Comparison of ENCODE assay signal across 20 cellular contexts in genomic region chr3:61414456-61414855, GRCh38.
DNase-seq lines count a peak whose midpoint lies in the region; ATAC-seq, FAIRE-seq and TF ChIP-seq lines count a peak whose summit lies in the region.
"Had no signal": no experiment of that assay in that cellular context is flagged by ENCODE, and none has a peak within 500 bp of the region (broad histone marks: within the 10 kb centered on the region; RNA-seq: fewer than 3 reads in every experiment).

No MANE protein-coding gene starts in this region.

- intact Hi-C loops in breast epithelium (cut with DNase I; ENCODE audit: low total_unique reads) = no loop called here

- no peak overlapping the region for H3K4me3 Mint-ChIP-seq in stimulated activated effector memory CD8-positive, alpha-beta T cell treated with anti-CD3 and anti-CD28 coated beads, Interleukin-12 subunit alpha, Interleukin-12 subunit beta, amount 100 ng/mL, for 72 hours
- H3K4me3 Mint-ChIP-seq: CD4-positive, alpha-beta T cell had no signal

- no peak for DNase-seq in GM12892 (ENCODE audit: insufficient read length)
- peak; percentile 23 for DNase-seq in GM19240 (ENCODE audit: insufficient read length, low spot score)
- no peak for DNase-seq in DMS 273 (lab: John Stamatoyannopoulos, UW; ENCODE audit: unreplicated experiment)
- no peak for DNase-seq in stimulated activated effector memory CD8-positive, alpha-beta T cell treated with anti-CD3 and anti-CD28 coated beads, Interleukin-12 subunit alpha, Interleukin-12 subunit beta, amount 100 ng/mL, for 72 hours (ENCODE audit: low spot score in 2 of 2)
- DNase-seq in breast epithelium (ENCODE audit: low spot score in 2 of 2) = no peak
- DNase-seq in SW 1271 (lab: John Stamatoyannopoulos, UW) = no peak
- DNase-seq: CD4-positive, alpha-beta T cell; dorsolateral prefrontal cortex; HCEC 1CT; hypothalamus; NCI-H1436; ovary; SK-N-SH; stimulated activated naive CD8-positive, alpha-beta T cell treated with anti-CD3 and anti-CD28 coated beads, Interleukin-15, Interleukin-2, amounts not matched to agents 100 U/mL and 50 U/mL, for 24 hours; uterus had no signal

- H3K36me3 ChIP-seq in breast epithelium = no peaks in the 10 kb centered on the region
- H3K36me3 ChIP-seq: ovary, uterus had no signal

- no peak overlapping the region for H3K27ac Mint-ChIP-seq in stimulated activated effector memory CD8-positive, alpha-beta T cell treated with anti-CD3 and anti-CD28 coated beads, Interleukin-12 subunit alpha, Interleukin-12 subunit beta, amount 100 ng/mL, for 72 hours
- H3K27ac Mint-ChIP-seq: CD4-positive, alpha-beta T cell had no signal

- TF ChIP-seq POLR2A in GM12892 (IDR thresholded peaks at IDR 0.05; ENCODE audit: low read depth, low read length) (no peak), breast epithelium (IDR thresholded peaks at IDR 0.05) (no peak)

- no peak for TF ChIP-seq CTCF in breast epithelium (IDR thresholded peaks at IDR 0.05)

- ATAC-seq in GM21786 (IDR thresholded peaks at IDR 0.05; ENCODE audit: unreplicated experiment) = peak; percentile 66
- ATAC-seq in HG03342 (IDR thresholded peaks at IDR 0.05; ENCODE audit: unreplicated experiment) = peak; percentile 71
- ATAC-seq in stimulated activated effector memory CD8-positive, alpha-beta T cell treated with anti-CD3 and anti-CD28 coated beads, Interleukin-12 subunit alpha, Interleukin-12 subunit beta, amount 100 ng/mL, for 72 hours = no peak
- ATAC-seq: A549; left lobe of liver; stimulated activated naive CD8-positive, alpha-beta T cell treated with anti-CD3 and anti-CD28 coated beads, Interleukin-15, Interleukin-2, amounts not matched to agents 100 U/mL and 50 U/mL, for 24 hours had no signal

- no peaks in the 10 kb centered on the region for H3K9me3 ChIP-seq in breast epithelium
- H3K9me3 ChIP-seq: A549, ovary, SK-N-SH, uterus had no signal

- no peaks in the 10 kb centered on the region for H3K27me3 ChIP-seq in breast epithelium
- H3K27me3 ChIP-seq: ovary, uterus had no signal

- no peaks in the 10 kb centered on the region for H3K4me1 Mint-ChIP-seq in stimulated activated effector memory CD8-positive, alpha-beta T cell treated with anti-CD3 and anti-CD28 coated beads, Interleukin-12 subunit alpha, Interleukin-12 subunit beta, amount 100 ng/mL, for 72 hours

- no peaks in the 10 kb centered on the region for H3K36me3 Mint-ChIP-seq in stimulated activated effector memory CD8-positive, alpha-beta T cell treated with anti-CD3 and anti-CD28 coated beads, Interleukin-12 subunit alpha, Interleukin-12 subunit beta, amount 100 ng/mL, for 72 hours

- peak; percentile 53 for FAIRE-seq in GM12892 (lab: Jason Lieb, UNC)
- FAIRE-seq: A549 had no signal

- no peak overlapping the region for H3K27ac ChIP-seq in breast epithelium
- H3K27ac ChIP-seq: A549, dorsolateral prefrontal cortex, ovary, uterus had no signal

- no peaks in the 10 kb centered on the region for H3K4me1 ChIP-seq in breast epithelium
- H3K4me1 ChIP-seq: A549, uterus had no signal

- peaks cover 6% of the 10 kb centered on the region for H3K9me3 Mint-ChIP-seq in stimulated activated effector memory CD8-positive, alpha-beta T cell treated with anti-CD3 and anti-CD28 coated beads, Interleukin-12 subunit alpha, Interleukin-12 subunit beta, amount 100 ng/mL, for 72 hours
- H3K9me3 Mint-ChIP-seq: CD4-positive, alpha-beta T cell had no signal

- H3K4me3 ChIP-seq in breast epithelium = no peak overlapping the region
- H3K4me3 ChIP-seq: A549, dorsolateral prefrontal cortex, ovary, smooth muscle cell, uterus had no signal
